10 cellular contexts compared by ENCODE assay signal in the genomic region with DNA sequence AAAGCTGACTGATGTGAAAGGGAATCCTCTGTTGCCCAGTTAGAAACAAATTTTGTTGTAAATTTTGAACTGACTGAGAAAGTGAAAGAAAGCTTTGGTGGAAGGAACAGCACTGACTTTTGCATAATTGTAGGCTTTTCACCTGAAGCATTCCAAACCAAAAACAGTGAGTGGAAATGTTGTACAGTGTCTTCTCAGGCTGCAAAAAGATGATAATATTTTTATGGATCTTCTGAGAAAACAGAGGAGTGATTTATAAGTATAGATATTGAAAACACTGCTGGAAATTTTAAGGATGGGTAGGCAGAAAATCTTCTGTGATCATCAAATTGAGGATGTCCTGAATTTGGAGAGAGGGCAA. TPM values are rescaled to one million over a fixed set of nuclear protein-coding genes. Genes with fewer than 3 reads are reported as not detected.
DNase-seq lines count a peak whose midpoint lies in the region; ATAC-seq and TF ChIP-seq lines count a peak whose summit lies in the region.
"Had no signal": no experiment of that assay in that cellular context is flagged by ENCODE, and none has a peak within 500 bp of the region (broad histone marks: within the 10 kb centered on the region; RNA-seq: fewer than 3 reads in every experiment).

No MANE protein-coding gene starts in this region.

- peak overlapping the region; percentile 75 for H3K27ac ChIP-seq in AG04450 (ENCODE audit: low read depth, low read length)
- peak overlapping the region; percentile 88 for H3K27ac ChIP-seq in MM.1S (ENCODE audit: low read length)
- H3K27ac ChIP-seq in esophagus muscularis mucosa (replicated peaks in 1 of 4), result peak overlapping the region; percentile 70 to 85 (median 78)
- peak overlapping the region; percentile 62 for H3K27ac ChIP-seq in psoas muscle

- POLR2A ChIA-PET in AG04450 (lab: Yijun Ruan, JAX), result interaction anchor here (0.7 to 2.9 kb wide), 4 partner anchors 21 to 95 kb away, joined by 3 to 28 read pairs (median 4); partner anchors contain the start of gene LURAP1L

- CTCF ChIA-PET in AG04450 (lab: Charles Lee), result interaction anchor here (0.9 to 1.3 kb wide), 2 partner anchors 39 to 68 kb away, joined by 3 to 10 read pairs; partner anchors contain the start of gene LURAP1L

- H3K9me3 ChIP-seq in AG04450 (ENCODE audit: control insufficient read depth, insufficient read depth, low read length), result no peaks in the 10 kb centered on the region; the same call in 1 of the 2 replicates
- no peaks in the 10 kb centered on the region for H3K9me3 ChIP-seq in MM.1S (replicated peaks; ENCODE audit: insufficient read depth, low read length)
- H3K9me3 ChIP-seq in esophagus muscularis mucosa, result no peaks in the 10 kb centered on the region
- H3K9me3 ChIP-seq in psoas muscle, result no peaks in the 10 kb centered on the region

- no peak for ATAC-seq in psoas muscle
- no peak for ATAC-seq in GM19035 (IDR thresholded peaks at IDR 0.05; ENCODE audit: unreplicated experiment)

- H3K27me3 ChIP-seq in AG04450 (ENCODE audit: control insufficient read depth, insufficient read depth, low read length) (no peaks in the 10 kb centered on the region), MM.1S (replicated peaks; ENCODE audit: insufficient read depth, low read length) (no peaks in the 10 kb centered on the region), esophagus muscularis mucosa (no peaks in the 10 kb centered on the region), psoas muscle (ENCODE audit: insufficient read depth in 3 of 3, low read length in 2 of 3) (no peaks in the 10 kb centered on the region)

- TF ChIP-seq CTCF in AG04450 (IDR thresholded peaks at IDR 0.05; ENCODE audit: low read depth, low read length), result no peak
- no peak for TF ChIP-seq CTCF in MM.1S (IDR thresholded peaks at IDR 0.05; ENCODE audit: low read length)
- no peak for TF ChIP-seq CTCF in esophagus muscularis mucosa (IDR thresholded peaks at IDR 0.05)
- TF ChIP-seq CTCF in psoas muscle (IDR thresholded peaks at IDR 0.05), result no peak

- H3K36me3 ChIP-seq in MM.1S (replicated peaks; ENCODE audit: insufficient read depth, low read length), result no peaks in the 10 kb centered on the region
- H3K36me3 ChIP-seq in esophagus muscularis mucosa, result no peaks in the 10 kb centered on the region
- H3K36me3 ChIP-seq in psoas muscle (ENCODE audit: insufficient read depth in 1 of 2, low read depth in 1 of 2), result no peaks in the 10 kb centered on the region

- DNase-seq in AG04450 (ENCODE audit: low read depth, low spot score) (no peak), MM.1S (no peak), esophagus muscularis mucosa (ENCODE audit: extremely low spot score) (no peak), psoas muscle (no peak), KG1 (lab: John Stamatoyannopoulos, UW) (no peak), HuH-7 (ENCODE audit: low spot score) (no peak)
- no peak for DNase-seq in activated naive CD4-positive, alpha-beta T cell treated with anti-CD3 and anti-CD28 coated beads, Interleukin-2, amount 50 U/mL, for 16 hours
- DNase-seq: CD4-positive, alpha-beta memory T cell had no signal

- H3K4me1 ChIP-seq in MM.1S (ENCODE audit: low read length), result peaks cover 3% of the 10 kb centered on the region; the same call in 1 of the 2 replicates
- H3K4me1 ChIP-seq in esophagus muscularis mucosa, result peaks cover 24 to 83% (median 77%) of the 10 kb centered on the region in 4 donors
- H3K4me1 ChIP-seq in psoas muscle, result peaks cover 17% of the 10 kb centered on the region

- H3K79me2 ChIP-seq in MM.1S (ENCODE audit: low read length), result no peaks in the 10 kb centered on the region

- no peak for TF ChIP-seq POLR2A in esophagus muscularis mucosa (IDR thresholded peaks at IDR 0.05; ENCODE audit: low read depth)

- no peaks in the 10 kb centered on the region for H3K9me2 ChIP-seq in MM.1S (replicated peaks; ENCODE audit: insufficient read depth, low read length)

- peak overlapping the region; percentile 78 for H3K4me2 ChIP-seq in MM.1S (ENCODE audit: low read depth, low read length)

- H3K4me3 ChIP-seq in AG04450 (ENCODE audit: low read depth, low read length) (peak overlapping the region; percentile 18), MM.1S (ENCODE audit: low read length) (peak overlapping the region; percentile 49), esophagus muscularis mucosa (peak overlapping the region in 2 of 4 donors; percentile 6 to 26), psoas muscle (peak overlapping the region; percentile 51)

- H2AFZ ChIP-seq in MM.1S (ENCODE audit: low read length), result peak overlapping the region; percentile 61

- intact Hi-C loops in esophagus muscularis mucosa (cut with DNase I), result loop anchor here (5.0 kb wide), 1 partner anchor 38 kb away; the partner anchor contains the start of gene LURAP1L
- intact Hi-C loops in psoas muscle (cut with DNase I), result loop anchor here in 1 of 2 donors (5.0 kb wide), 1 partner anchor 38 kb away; the partner anchor contains the start of gene LURAP1L

- H3F3A ChIP-seq in MM.1S (ENCODE audit: insufficient read depth, low read length), result peaks cover 6% of the 10 kb centered on the region; the same call in 1 of the 2 replicates

- H3K9ac ChIP-seq in MM.1S (ENCODE audit: low read length), result peak overlapping the region; percentile 65

- no peak for TF ChIP-seq EP300 in esophagus muscularis mucosa (IDR thresholded peaks at IDR 0.05)

- no peaks in the 10 kb centered on the region for H4K20me1 ChIP-seq in MM.1S (ENCODE audit: insufficient read depth, low read length)

RNA-seq across cellular contexts. Expression of gene LURAP1L, which starts 40.0 kb away (rescaled TPM):
- polyA plus RNA-seq in AG04450 (2011; rRNA removed), result 40.8 and 51.4 TPM in 2 replicates
- polyA minus RNA-seq in AG04450 (2011; rRNA and poly(A)+ RNA removed), result 80.2 and 81.8 TPM in 2 replicates
- 10 to 100 TPM; 11.4 to 28.8 (median 23.9) TPM for total RNA-seq in esophagus muscularis mucosa
- total RNA-seq in psoas muscle, result 1 to 10 TPM; 1.0 to 2.8 (median 2.2) TPM
- polyA plus RNA-seq in psoas muscle, result 1 to 10 TPM; 2.3 to 6.3 (median 2.7) TPM
- total RNA-seq: CD4-positive, alpha-beta memory T cell; T-helper 1 cell treated with Interleukin-12 subunit alpha and Interleukin-12 subunit beta and Interleukin-4 antibody, amounts not matched to agents 30 ng/mL and 1 ng/mL, for 36 hours had no signal
- polyA plus RNA-seq: CD4-positive, alpha-beta memory T cell had no signal
